ENCODE assay signal across 24 cellular contexts in the genomic region with DNA sequence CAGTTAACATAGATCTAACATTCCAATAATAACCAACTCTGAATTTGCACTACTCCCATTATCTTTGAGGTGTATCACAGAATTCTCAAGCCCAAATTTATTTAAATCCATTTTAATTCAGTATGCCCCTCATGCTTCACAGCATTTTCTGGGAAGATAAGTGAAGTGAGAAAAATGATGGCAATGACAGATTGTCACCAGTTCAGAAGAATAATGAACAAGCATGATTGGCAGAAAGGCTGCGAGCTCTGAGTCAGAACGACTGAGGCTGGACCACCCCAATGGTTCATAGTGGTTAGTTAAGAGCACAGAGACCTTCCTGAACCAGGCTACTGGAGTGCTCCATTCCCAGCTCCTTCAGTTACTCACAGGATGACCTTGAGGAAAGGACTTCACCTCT. TPM values are rescaled to one million over a fixed set of nuclear protein-coding genes. Genes with fewer than 3 reads are reported as not detected.
DNase-seq lines count a peak whose midpoint lies in the region; ATAC-seq, FAIRE-seq and TF ChIP-seq lines count a peak whose summit lies in the region.
"Had no signal": no experiment of that assay in that cellular context is flagged by ENCODE, and none has a peak within 500 bp of the region (broad histone marks: within the 10 kb centered on the region; RNA-seq: fewer than 3 reads in every experiment).

No MANE protein-coding gene starts in this region.

- RAD21 ChIA-PET in GM12878 (lab: Charles Lee; ENCODE audit: unreplicated experiment): interaction anchor here (0.6 to 3.7 kb wide), 18 partner anchors 9 to 192 kb away, joined by 3 to 14 read pairs (median 5); no protein-coding TSS in a partner anchor

- H3K4me3 ChIP-seq in GM12878 (no peak overlapping the region), endothelial cell of umbilical vein (replicated peaks in 1 of 3; ENCODE audit: insufficient read depth in 1 of 3, low read depth in 1 of 3, low read length in 3 of 3) (no peak overlapping the region), neural cell (ENCODE audit: low read length) (peak overlapping the region; percentile 90), neural progenitor cell (no peak overlapping the region)
- H3K4me3 ChIP-seq: A549; BLaER1 treated with 17β-estradiol and CSF1 and Interleukin-3, amounts not matched to agents 10 nM and 100 nM; GM23248 had no signal

- 64% methylated on average over 2 of the region's 2 CpGs for WGBS in GM12878 (ENCODE audit: insufficient coverage, insufficient replicate concordance, low lambda C conversion rate, missing lambda C conversion rate)

- H3K36me3 ChIP-seq in GM12878 (ENCODE audit: control insufficient read depth in 2 of 2, insufficient read depth in 2 of 2, low read length in 1 of 2) (no peaks in the 10 kb centered on the region), endothelial cell of umbilical vein (ENCODE audit: control insufficient read depth in 2 of 2, extremely low read depth in 1 of 2, insufficient read depth in 2 of 2, low read length in 2 of 2) (no peaks in the 10 kb centered on the region), neural cell (ENCODE audit: insufficient read depth, low read length) (no peaks in the 10 kb centered on the region), neural progenitor cell (no peaks in the 10 kb centered on the region)

- H3K4me2 ChIP-seq in GM12878 (ENCODE audit: control insufficient read depth, insufficient read depth) (no peak overlapping the region), endothelial cell of umbilical vein (ENCODE audit: insufficient read depth, low read length) (no peak overlapping the region), neural cell (ENCODE audit: low read length) (peak overlapping the region; percentile 12), neural progenitor cell (no peak overlapping the region)
- H3K4me2 ChIP-seq: A549; BLaER1 treated with 17β-estradiol and CSF1 and Interleukin-3, amounts not matched to agents 10 nM and 100 nM had no signal

- CTCF ChIA-PET in GM12878 (lab: Yijun Ruan, JAX) (interaction anchor here (1.0 to 2.3 kb wide), 5 partner anchors 10 to 42 kb away, joined by 3 to 7 read pairs (median 5); no protein-coding TSS in a partner anchor), endothelial cell of umbilical vein (lab: Charles Lee) (interaction anchor here (5.4 kb wide), 1 partner anchor 162 kb away, joined by 20 read pairs; no protein-coding TSS in a partner anchor)

- H4K20me1 ChIP-seq in GM12878 (ENCODE audit: control insufficient read depth, insufficient read depth) (no peaks in the 10 kb centered on the region), endothelial cell of umbilical vein (replicated peaks; ENCODE audit: control insufficient read depth, extremely low read depth, insufficient read depth, low read length) (peaks cover 11% of the 10 kb centered on the region), neural cell (ENCODE audit: insufficient read depth) (no peaks in the 10 kb centered on the region), neural progenitor cell (ENCODE audit: low read depth) (peaks cover 87% of the 10 kb centered on the region)

- dilution Hi-C loops in endothelial cell of umbilical vein (cut with MboI; ENCODE audit: extremely low pct_ligation_motif_present, low sequenced_read_pairs): no loop called here

- H3K27ac Mint-ChIP-seq in neural progenitor cell: no peak overlapping the region
- H3K27ac Mint-ChIP-seq: CD14-positive monocyte; CD4-positive, alpha-beta T cell; CD8-positive, alpha-beta memory T cell had no signal

- SMC1A ChIA-PET in GM12878 (lab: Charles Lee; ENCODE audit: uncharacterized antibody, unreplicated experiment): interaction anchor here (1.0 to 4.6 kb wide), 21 partner anchors 9 to 160 kb away, joined by 3 to 32 read pairs (median 6); no protein-coding TSS in a partner anchor

- H3K36me3 Mint-ChIP-seq in neural progenitor cell: no peaks in the 10 kb centered on the region

- ATAC-seq in GM12878: no peak
- ATAC-seq: A549 had no signal

- TF ChIP-seq POLR2A in GM12878 (IDR thresholded peaks at IDR 0.05; ENCODE audit: low read depth, low read length): no peak
- no peak for TF ChIP-seq POLR2A in endothelial cell of umbilical vein (IDR thresholded peaks at IDR 0.05; ENCODE audit: low read depth, low read length)

- H3K27me3 ChIP-seq in GM12878 (replicated peaks in 1 of 2; ENCODE audit: control insufficient read depth in 2 of 2, insufficient read depth in 2 of 2, low read length in 1 of 2): no peaks in the 10 kb centered on the region
- H3K27me3 ChIP-seq in endothelial cell of umbilical vein (ENCODE audit: control insufficient read depth in 2 of 2, insufficient read depth in 2 of 2, low read length in 2 of 2): peaks cover 38 to 58% of the 10 kb centered on the region in 2 experiments
- no peaks in the 10 kb centered on the region for H3K27me3 ChIP-seq in neural cell (ENCODE audit: insufficient read depth, low read depth, low read length)
- H3K27me3 ChIP-seq in neural progenitor cell: peaks cover 40% of the 10 kb centered on the region
- H3K27me3 ChIP-seq: BE2C; BLaER1 treated with 17β-estradiol and CSF1 and Interleukin-3, amounts not matched to agents 10 nM and 100 nM had no signal

- no peaks in the 10 kb centered on the region; the same call in 1 of the 2 replicates for H3K79me2 ChIP-seq in GM12878 (ENCODE audit: control insufficient read depth, insufficient read depth, low read length)
- no peaks in the 10 kb centered on the region for H3K79me2 ChIP-seq in endothelial cell of umbilical vein (ENCODE audit: control insufficient read depth, insufficient read depth, low read length)
- H3K79me2 ChIP-seq in neural cell (replicated peaks; ENCODE audit: insufficient read depth, low read length): peaks cover 75% of the 10 kb centered on the region
- peaks cover 78% of the 10 kb centered on the region for H3K79me2 ChIP-seq in neural progenitor cell (ENCODE audit: low read depth)

- POLR2A ChIA-PET in GM12878 (lab: Charles Lee): interaction anchor here (1.3 to 2.3 kb wide), 4 partner anchors 9 to 106 kb away, joined by 3 to 9 read pairs (median 6); no protein-coding TSS in a partner anchor
- POLR2A ChIA-PET in endothelial cell of umbilical vein (lab: Charles Lee): no interaction called here

- intact Hi-C loops in GM12878 (cut with micrococcal nuclease; ENCODE audit: unreplicated experiment): no loop called here
- intact Hi-C loops in endothelial cell of umbilical vein (cut with micrococcal nuclease): no loop called here

- no peaks in the 10 kb centered on the region for H3K9me3 Mint-ChIP-seq in neural progenitor cell
- H3K9me3 Mint-ChIP-seq: CD4-positive, alpha-beta T cell; CD8-positive, alpha-beta memory T cell had no signal

- no peak for TF ChIP-seq CTCF in GM12878 (IDR thresholded peaks at IDR 0.05 in 2 of 3, conservative IDR thresholded peaks at IDR 0.05 in 1 of 3; ENCODE audit: control insufficient read depth in 2 of 3, extremely low read depth in 1 of 3, insufficient read depth in 1 of 3, low read depth in 3 of 3, low read length in 3 of 3)
- no peak for TF ChIP-seq CTCF in endothelial cell of umbilical vein (IDR thresholded peaks at IDR 0.05; ENCODE audit: extremely low read depth in 1 of 2, insufficient read depth in 1 of 2, low read depth in 1 of 2, low read length in 2 of 2)
- no peak for TF ChIP-seq CTCF in neural cell (IDR thresholded peaks at IDR 0.05; ENCODE audit: poor library complexity, severe bottlenecking)
- no peak for TF ChIP-seq CTCF in neural progenitor cell (IDR thresholded peaks at IDR 0.05)

- H3K4me1 ChIP-seq in GM12878 (ENCODE audit: control insufficient read depth, insufficient read depth, low read length) (no peaks in the 10 kb centered on the region), endothelial cell of umbilical vein (ENCODE audit: control insufficient read depth, extremely low read depth, insufficient read depth, low read length) (no peaks in the 10 kb centered on the region), neural progenitor cell (peaks cover 10% of the 10 kb centered on the region)
- H3K4me1 ChIP-seq: BE2C had no signal

- TF ChIP-seq EP300 in GM12878 (IDR thresholded peaks at IDR 0.05; ENCODE audit: borderline replicate concordance in 1 of 2, control insufficient read depth in 1 of 2, low read depth in 2 of 2, low read length in 2 of 2) (no peak), neural cell (conservative IDR thresholded peaks at IDR 0.05; ENCODE audit: poor library complexity, severe bottlenecking) (peak; percentile 60)

- H3K27ac ChIP-seq in GM12878 (ENCODE audit: control insufficient read depth, insufficient read depth) (no peak overlapping the region), endothelial cell of umbilical vein (ENCODE audit: insufficient read depth, low read depth, low read length) (no peak overlapping the region), neural cell (ENCODE audit: low read length) (peak overlapping the region; percentile 54), neural progenitor cell (no peak overlapping the region)
- H3K27ac ChIP-seq: A549; BLaER1 treated with 17β-estradiol and CSF1 and Interleukin-3, amounts not matched to agents 10 nM and 100 nM; GM23248 had no signal

- in situ Hi-C loops in GM12878 (cut with MboI): no loop called here

- no peak overlapping the region for H3K4me3 Mint-ChIP-seq in neural progenitor cell
- H3K4me3 Mint-ChIP-seq: CD4-positive, alpha-beta T cell; CD8-positive, alpha-beta memory T cell had no signal

- H3F3A ChIP-seq in neural cell (ENCODE audit: insufficient read depth, low read length, poor library complexity, severe bottlenecking) (no peaks in the 10 kb centered on the region), neural progenitor cell (ENCODE audit: low read depth) (peaks cover 20% of the 10 kb centered on the region)

- H3K9me2 ChIP-seq in neural cell (ENCODE audit: insufficient read depth, low read length): no peaks in the 10 kb centered on the region

- H2AFZ ChIP-seq in GM12878 (ENCODE audit: control insufficient read depth, low read depth, low read length) (no peak overlapping the region), endothelial cell of umbilical vein (ENCODE audit: low read depth, low read length) (no peak overlapping the region), neural cell (ENCODE audit: low read depth, low read length) (no peak overlapping the region), neural progenitor cell (replicated peaks) (no peak overlapping the region)
- H2AFZ ChIP-seq: GM23248 had no signal

- H3K9ac ChIP-seq in GM12878 (ENCODE audit: control insufficient read depth, insufficient read depth, low read length) (no peak overlapping the region), endothelial cell of umbilical vein (replicated peaks; ENCODE audit: extremely low read depth, insufficient read depth, low read length) (no peak overlapping the region), neural cell (ENCODE audit: low read length) (peak overlapping the region; percentile 3), neural progenitor cell (no peak overlapping the region)
- H3K9ac ChIP-seq: BLaER1 treated with 17β-estradiol and CSF1 and Interleukin-3, amounts not matched to agents 10 nM and 100 nM; GM23248 had no signal

- no peaks in the 10 kb centered on the region; the same call in 2 of the 3 replicates for H3K9me3 ChIP-seq in GM12878 (replicated peaks; ENCODE audit: control insufficient read depth, insufficient read depth, low read length)
- no peaks in the 10 kb centered on the region for H3K9me3 ChIP-seq in endothelial cell of umbilical vein (replicated peaks; ENCODE audit: control insufficient read depth, insufficient read depth, low read length)
- no peaks in the 10 kb centered on the region for H3K9me3 ChIP-seq in neural cell (ENCODE audit: low read length)
- no peaks in the 10 kb centered on the region for H3K9me3 ChIP-seq in neural progenitor cell (ENCODE audit: low read depth)
- H3K9me3 ChIP-seq: A549; BE2C; BLaER1 treated with 17β-estradiol and CSF1 and Interleukin-3, amounts not matched to agents 10 nM and 100 nM had no signal

- H3K27me3 Mint-ChIP-seq in neural progenitor cell (ENCODE audit: insufficient read depth, low read depth): no peaks in the 10 kb centered on the region
- H3K27me3 Mint-ChIP-seq: CD8-positive, alpha-beta memory T cell had no signal

- DNase-seq in GM12878 (ENCODE audit: low read depth, low spot score) (no peak), endothelial cell of umbilical vein (ENCODE audit: low read depth, low spot score) (no peak), neural progenitor cell (ENCODE audit: low spot score) (no peak), NCI-H748 (lab: John Stamatoyannopoulos, UW; ENCODE audit: unreplicated experiment) (no peak), nucleus accumbens (lab: John Stamatoyannopoulos, UW) (no peak)
- DNase-seq: 8988T; ACHN; AML-193; BE2C; CD4-positive, alpha-beta T cell; CD8-positive, alpha-beta memory T cell; DMS 273 treated with DMSO at 0.1 percent for 48 hours; DMS79; GF-D8; GM23248; H7; HCEC 1CT had no signal

- BruUV-seq in GM12878 (replicated peaks; lab: Mats Ljungman, UMichigan): no TSS peak
- BruUV-seq in endothelial cell of umbilical vein (replicated peaks; lab: Mats Ljungman, UMichigan): no TSS peak

- no peaks in the 10 kb centered on the region for H3K9me1 ChIP-seq in endothelial cell of umbilical vein (replicated peaks; ENCODE audit: control insufficient read depth, extremely low read depth, insufficient read depth, low read length)

- no peak for TF ChIP-seq RAD21 in GM12878 (IDR thresholded peaks at IDR 0.05; ENCODE audit: insufficient read depth, low read depth, low read length)
- TF ChIP-seq RAD21 in neural cell (conservative IDR thresholded peaks at IDR 0.05): no peak

- FAIRE-seq in GM12878 (lab: Jason Lieb, UNC) (no peak), endothelial cell of umbilical vein (lab: Jason Lieb, UNC) (peak; percentile 37)
- FAIRE-seq: A549, D721Med, GM12892, H1 had no signal

- H3K4me1 Mint-ChIP-seq in neural progenitor cell: peaks cover 32% of the 10 kb centered on the region

RNA-seq across cellular contexts. Expression of gene SPRED2, which starts 4.9 kb away (rescaled TPM):
- 22.4 and 22.8 TPM in 2 replicates for total RNA-seq in GM12878 (2013; cell fraction: nucleolus; rRNA removed)
- 5.3 and 5.7 TPM in 2 replicates for total RNA-seq in GM12878 (2014; rRNA removed)
- 6.7 and 6.8 TPM in 2 replicates for total RNA-seq in GM12878 (2014; rRNA removed; fragmentation: Illumina TruSeq; extraction: Trizol)
- total RNA-seq in GM12878 (2021): 23.9 and 25.6 TPM in 2 replicates
- polyA plus RNA-seq in GM12878 (2011; ENCODE audit: low read depth): 2.9 TPM
- 9.2 and 10.0 TPM in 2 replicates for polyA plus RNA-seq in GM12878 (2011; rRNA removed)
- polyA plus RNA-seq in GM12878 (2011; cell fraction: cytosol; rRNA removed): 12.1 and 14.2 TPM in 2 replicates
- polyA plus RNA-seq in GM12878 (2011; cell fraction: nucleus; rRNA removed): 15.3 and 17.6 TPM in 2 replicates
- polyA plus RNA-seq in GM12878 (2012): 3.6 and 4.9 TPM in 2 replicates
- 16.2 and 17.6 TPM in 2 replicates for polyA plus RNA-seq in GM12878 (2014; fragmentation: Illumina TruSeq; extraction: Trizol)
- polyA plus RNA-seq in GM12878 (2014; fragmentation: Nextera tagmentation; extraction: Ambion mirVana): 1 to 10 TPM; 3.0 to 3.2 TPM
- polyA plus RNA-seq in GM12878 (2014; rRNA removed): 9.4 and 11.5 TPM in 2 replicates
- 10 to 100 TPM; 10.9 to 11.8 TPM for polyA plus RNA-seq in GM12878 (2016; fragmentation: Nextera tagmentation; extraction: Ambion mirVana)
- 10.8 and 11.3 TPM in 2 replicates for polyA minus RNA-seq in GM12878 (2011; rRNA and poly(A)+ RNA removed)
- 8.0 and 8.7 TPM in 2 replicates for polyA minus RNA-seq in GM12878 (2011; cell fraction: cytosol; rRNA and poly(A)+ RNA removed)
- 5.2 and 10.3 TPM in 2 replicates for polyA minus RNA-seq in GM12878 (2011; cell fraction: nucleus; rRNA and poly(A)+ RNA removed)
- 7.8 and 9.6 TPM in 2 replicates for total RNA-seq in endothelial cell of umbilical vein
- polyA plus RNA-seq in endothelial cell of umbilical vein: 3.6 TPM in 2 replicates
- 3.7 and 4.2 TPM in 2 replicates for polyA plus RNA-seq in endothelial cell of umbilical vein (2011; cell fraction: cytosol; rRNA removed)
- 3.2 and 3.6 TPM in 2 replicates for polyA plus RNA-seq in endothelial cell of umbilical vein (2011; cell fraction: nucleus; rRNA removed)
- polyA plus RNA-seq in endothelial cell of umbilical vein (2012): 5.9 and 6.6 TPM in 2 replicates
- polyA minus RNA-seq in endothelial cell of umbilical vein: 3.3 and 3.6 TPM in 2 replicates
- 4.9 TPM for polyA minus RNA-seq in endothelial cell of umbilical vein (2011; cell fraction: cytosol; rRNA and poly(A)+ RNA removed)
- polyA minus RNA-seq in endothelial cell of umbilical vein (2011; cell fraction: nucleus; rRNA and poly(A)+ RNA removed): 2.6 and 2.8 TPM in 2 replicates
- 5.3 and 5.4 TPM in 2 replicates for polyA plus RNA-seq in neural cell
- 12.2 and 15.7 TPM in 2 replicates for polyA minus RNA-seq in neural cell
- 11.6 and 13.5 TPM in 2 replicates for total RNA-seq in neural progenitor cell (ENCODE audit: low replicate concordance)
